1 cellular context compared by ENCODE assay signal in genomic region chr18:67633939-67634338, GRCh38.
TF ChIP-seq lines count a peak whose summit lies in the region.

No MANE protein-coding gene starts in this region.

TF ChIP-seq in WTC11, 78 proteins besides CTCF, POLR2A, EP300 and RAD21 (continued from another document):
- no peak for TF ChIP-seq AR (CRISPR knock-in tag; IDR thresholded peaks at IDR 0.05)
TF ChIP-seq in WTC11: peak in this region for 0.
